ENCODE assay signal across 12 cellular contexts in the genomic region with DNA sequence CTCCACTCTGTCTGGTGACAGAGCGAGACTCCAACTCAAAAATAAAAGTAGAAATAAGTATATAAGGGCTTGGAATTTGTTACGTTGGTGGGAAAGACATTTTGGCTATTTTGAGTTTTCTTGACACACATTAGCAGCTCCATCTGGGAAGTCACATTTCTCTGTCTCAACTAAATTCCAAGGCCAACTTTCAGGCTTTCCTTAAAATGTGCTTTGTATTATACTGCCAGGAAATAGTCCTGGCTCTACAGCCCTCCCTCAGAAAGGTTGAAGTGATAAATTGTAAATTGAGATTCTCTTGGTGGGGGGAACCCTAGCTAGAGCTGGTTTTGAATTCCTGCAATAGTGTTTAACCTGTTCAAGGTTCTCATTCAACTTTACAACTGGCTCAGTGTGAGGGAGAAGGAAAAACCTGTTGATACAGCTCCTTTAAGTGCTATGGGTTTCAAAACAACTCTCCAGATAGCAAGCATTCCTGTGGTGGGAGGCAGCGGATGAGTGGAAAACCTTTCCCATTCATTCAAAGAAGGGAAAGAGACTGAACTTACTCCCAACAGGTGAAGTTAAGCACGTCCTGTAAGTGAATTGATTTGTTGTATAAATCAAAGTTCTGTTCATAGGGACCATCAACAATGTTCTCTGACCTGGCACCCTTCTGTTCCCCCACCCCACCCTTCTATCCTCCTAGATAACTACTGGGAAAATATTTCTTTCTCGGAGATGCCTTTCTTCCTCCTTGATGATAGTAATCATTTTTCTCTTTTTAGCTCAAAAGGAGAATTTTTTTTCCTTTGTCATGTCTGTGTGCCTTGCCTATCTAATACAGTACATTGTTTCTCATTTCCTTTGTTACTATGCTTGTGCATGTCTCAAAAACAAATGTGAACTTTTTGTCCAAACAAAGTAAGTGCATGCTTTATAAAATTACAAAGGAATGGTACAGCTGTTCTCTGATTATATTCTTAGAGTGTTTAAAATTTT. TPM values are rescaled to one million over a fixed set of nuclear protein-coding genes. Genes with fewer than 3 reads are reported as not detected.
DNase-seq lines count a peak whose midpoint lies in the region; ATAC-seq and TF ChIP-seq lines count a peak whose summit lies in the region.
"Had no signal": no experiment of that assay in that cellular context is flagged by ENCODE, and none has a peak within 500 bp of the region (broad histone marks: within the 10 kb centered on the region; RNA-seq: fewer than 3 reads in every experiment).

No MANE protein-coding gene starts in this region.

- DNase-seq in GM04503 (ENCODE audit: low read depth) (peak; percentile 38), SW480 (ENCODE audit: low spot score) (peak; percentile 58), glomerular visceral epithelial cell (ENCODE audit: extremely low spot score) (peak; percentile 88), progenitor cell of endocrine pancreas (ENCODE audit: low spot score, unreplicated experiment) (peak; percentile 46), left colon (no peak)
- DNase-seq in activated CD4-positive, CD25-positive, alpha-beta regulatory T cell treated with anti-CD3 and anti-CD28 coated beads, Interleukin-2, amount 50 U/mL, for 72 hours = no peak
- DNase-seq in activated CD4-positive, CD25-positive, alpha-beta regulatory T cell (lab: John Stamatoyannopoulos, UW) = no peak
- DNase-seq: activated CD4-positive, alpha-beta T cell treated with anti-CD3 and anti-CD28 coated beads for 1 hour; effector CD4-positive, alpha-beta T cell; NCI-H1105; small intestine had no signal

- peaks cover 32% of the 10 kb centered on the region for H3K4me1 Mint-ChIP-seq in progenitor cell of endocrine pancreas (ENCODE audit: low read depth)

- no peak for TF ChIP-seq CTCF in progenitor cell of endocrine pancreas (IDR thresholded peaks at IDR 0.05; ENCODE audit: unreplicated experiment)

- ATAC-seq in left colon (no peak), HG03045 (IDR thresholded peaks at IDR 0.05; ENCODE audit: unreplicated experiment) (no peak)

- H3K27me3 Mint-ChIP-seq in progenitor cell of endocrine pancreas = no peaks in the 10 kb centered on the region

- H3K27ac Mint-ChIP-seq in progenitor cell of endocrine pancreas = peak overlapping the region; percentile 96

- peaks cover 2% of the 10 kb centered on the region for H3K36me3 Mint-ChIP-seq in progenitor cell of endocrine pancreas (ENCODE audit: insufficient read depth)

- intact Hi-C loops in left colon (cut with DNase I, micrococcal nuclease) = no loop called here

- no peaks in the 10 kb centered on the region for H3K9me3 Mint-ChIP-seq in progenitor cell of endocrine pancreas (ENCODE audit: low read depth)

- peak overlapping the region; percentile 65 for H3K4me3 Mint-ChIP-seq in progenitor cell of endocrine pancreas (ENCODE audit: low read depth)

RNA-seq across cellular contexts. Expression of gene SLC39A10, which starts 44.2 kb away (rescaled TPM):
- total RNA-seq in progenitor cell of endocrine pancreas = 173 and 181 TPM in 2 replicates
- 10 to 100 TPM; 14.9 to 19.7 TPM for total RNA-seq in left colon

Comparison
In these comparisons a context has a peak if more than half of its experiments do, and no peak if none do; other contexts are left out.
1. DNase-seq: peak in GM04503 (single experiment), SW480 (single experiment), glomerular visceral epithelial cell (single experiment) and progenitor cell of endocrine pancreas (single experiment); none in left colon (0 of 2), activated CD4-positive, CD25-positive, alpha-beta regulatory T cell treated with anti-CD3 and anti-CD28 coated beads, Interleukin-2, amount 50 U/mL, for 72 hours (single experiment) and activated CD4-positive, CD25-positive, alpha-beta regulatory T cell (0 of 4).